In the genomic region with DNA sequence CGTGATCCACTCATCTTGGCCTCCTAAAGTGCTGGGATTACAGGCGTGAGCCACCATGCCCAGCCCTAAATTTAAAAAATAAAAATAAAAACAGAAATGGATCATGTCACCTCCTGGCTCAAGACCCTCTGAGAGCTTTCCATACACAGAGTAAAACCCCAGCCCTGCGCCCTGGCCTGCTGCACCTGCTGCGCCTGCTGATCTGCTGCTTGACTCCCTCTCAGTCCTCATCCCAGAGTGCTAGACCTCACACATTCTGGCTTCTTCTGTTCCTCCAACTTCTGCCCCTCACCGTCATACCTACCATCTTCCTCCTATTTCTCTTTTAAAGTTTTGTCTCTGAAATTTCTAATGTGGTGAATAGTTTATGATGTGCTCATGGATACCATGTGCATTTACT, we compare ENCODE assay signal across 6 cellular contexts.
"Had no signal": no experiment of that assay in that cellular context is flagged by ENCODE, and none has a peak within 500 bp of the region (broad histone marks: within the 10 kb centered on the region; RNA-seq: fewer than 3 reads in every experiment).

No MANE protein-coding gene starts in this region.

- DNase-seq: H9, HCEC 1CT had no signal

- H3K9me3 Mint-ChIP-seq: GM23338, H9, IgD-negative memory B cell had no signal

- H2AFZ ChIP-seq: GM23338 had no signal

- H3K4me3 ChIP-seq: GM23338 had no signal

- ATAC-seq: GM23338, HepG2 had no signal

- H3K27ac Mint-ChIP-seq: GM23338, H9, IgD-negative memory B cell had no signal

- H3K4me3 Mint-ChIP-seq: GM23338, H9 had no signal

- H3K27ac ChIP-seq: HL-60 had no signal

- H3K4me2 ChIP-seq: GM23338 had no signal
